20 cellular contexts compared by ENCODE assay signal in the genomic region with DNA sequence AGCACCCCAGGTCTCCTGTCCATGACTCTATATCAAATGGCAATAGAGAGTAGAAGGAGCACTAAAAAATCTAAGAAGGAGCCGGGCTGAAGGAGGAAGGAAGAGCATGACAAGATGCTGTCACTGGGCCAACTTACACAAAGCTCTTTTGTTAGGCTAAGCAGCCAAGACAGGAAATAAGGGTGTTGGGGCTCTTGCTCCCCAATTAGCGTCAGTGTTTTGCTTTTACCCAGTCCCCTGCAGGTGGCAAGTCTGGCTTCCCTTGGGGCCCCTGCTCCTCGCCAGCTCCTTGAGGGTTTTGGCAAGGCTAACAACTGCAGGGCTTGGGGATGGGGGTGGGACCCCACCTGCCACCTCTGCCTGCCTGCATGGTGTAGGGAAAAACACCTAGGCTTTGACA.
DNase-seq lines count a peak whose midpoint lies in the region; ATAC-seq and TF ChIP-seq lines count a peak whose summit lies in the region.
"Had no signal": no experiment of that assay in that cellular context is flagged by ENCODE, and none has a peak within 500 bp of the region (broad histone marks: within the 10 kb centered on the region; RNA-seq: fewer than 3 reads in every experiment).

No MANE protein-coding gene starts in this region.

- no peak for TF ChIP-seq CTCF in suprapubic skin (IDR thresholded peaks at IDR 0.05)

- H3K36me3 Mint-ChIP-seq in activated T-cell treated with anti-CD3 and anti-CD28 coated beads, Interleukin-2, amount 50 U/mL, for 24 hours (ENCODE audit: low read depth): no peaks in the 10 kb centered on the region
- H3K36me3 Mint-ChIP-seq: neural progenitor cell had no signal

- no peak overlapping the region for H2BK15ac ChIP-seq in mesendoderm (replicated peaks; ENCODE audit: low read depth)

- TF ChIP-seq EP300 in suprapubic skin (IDR thresholded peaks at IDR 0.05): no peak

- H3K27me3 ChIP-seq in mesendoderm (ENCODE audit: insufficient read depth, low read length, poor library complexity) (no peaks in the 10 kb centered on the region), suprapubic skin (peaks cover 4% of the 10 kb centered on the region)
- H3K27me3 ChIP-seq: gastrocnemius medialis, neural progenitor cell, tibial nerve had no signal

- peak overlapping the region; percentile 30 for H4K8ac ChIP-seq in mesendoderm (ENCODE audit: low read depth, low read length)

- H3K56ac ChIP-seq in mesendoderm (ENCODE audit: low read length): no peak overlapping the region

- H3K79me1 ChIP-seq in mesendoderm (ENCODE audit: low read length): no peaks in the 10 kb centered on the region

- no peak overlapping the region for H3K4ac ChIP-seq in mesendoderm (ENCODE audit: low read depth, low read length)

- no peak for TF ChIP-seq POLR2A in suprapubic skin (IDR thresholded peaks at IDR 0.05)

- no peaks in the 10 kb centered on the region for H3K79me2 ChIP-seq in mesendoderm (ENCODE audit: control insufficient read depth, insufficient read depth, low read length)

- ATAC-seq in HG02759 (IDR thresholded peaks at IDR 0.05; ENCODE audit: unreplicated experiment): no peak
- ATAC-seq: gastrocnemius medialis, left cardiac atrium had no signal

- no peak overlapping the region for H2AK5ac ChIP-seq in mesendoderm (ENCODE audit: low read length)

- H4K5ac ChIP-seq in mesendoderm (ENCODE audit: low read length): no peak overlapping the region

- H3K9ac ChIP-seq in mesendoderm (ENCODE audit: low read length): no peak overlapping the region
- H3K9ac ChIP-seq: neural progenitor cell had no signal

- H3K4me1 Mint-ChIP-seq in activated T-cell treated with anti-CD3 and anti-CD28 coated beads, Interleukin-2, amount 50 U/mL, for 24 hours (ENCODE audit: low read depth): peaks cover 14% of the 10 kb centered on the region

- H3K27ac ChIP-seq in mesendoderm (ENCODE audit: low read depth, low read length) (no peak overlapping the region), suprapubic skin (no peak overlapping the region)
- H3K27ac ChIP-seq: gastrocnemius medialis, neural progenitor cell, SJSA1, tibial nerve had no signal

- H2BK120ac ChIP-seq in mesendoderm (ENCODE audit: low read depth, low read length): no peak overlapping the region

- H3K18ac ChIP-seq in mesendoderm (ENCODE audit: low read length): no peak overlapping the region

- no peak overlapping the region for H3K4me3 ChIP-seq in mesendoderm (ENCODE audit: low read length)
- H3K4me3 ChIP-seq in suprapubic skin: no peak overlapping the region
- H3K4me3 ChIP-seq: gastrocnemius medialis, neural progenitor cell, SJSA1, tibial nerve had no signal

- no peaks in the 10 kb centered on the region for H3K4me1 ChIP-seq in mesendoderm (ENCODE audit: control insufficient read depth, low read depth, low read length)
- H3K4me1 ChIP-seq in suprapubic skin: no peaks in the 10 kb centered on the region
- H3K4me1 ChIP-seq: gastrocnemius medialis, SJSA1, tibial nerve had no signal

- no peak overlapping the region for H2BK5ac ChIP-seq in mesendoderm (ENCODE audit: low read length)

- H3K4me3 Mint-ChIP-seq in activated T-cell treated with anti-CD3 and anti-CD28 coated beads, Interleukin-2, amount 50 U/mL, for 24 hours: no peak overlapping the region
- H3K4me3 Mint-ChIP-seq: neural progenitor cell had no signal

- peak overlapping the region; percentile 48 for H3K27ac Mint-ChIP-seq in activated T-cell treated with anti-CD3 and anti-CD28 coated beads, Interleukin-2, amount 50 U/mL, for 24 hours
- H3K27ac Mint-ChIP-seq: neural progenitor cell had no signal

- H3K9me3 ChIP-seq in suprapubic skin: peaks cover 4% of the 10 kb centered on the region
- H3K9me3 ChIP-seq: gastrocnemius medialis, SJSA1 had no signal

- H3K9me3 Mint-ChIP-seq in activated T-cell treated with anti-CD3 and anti-CD28 coated beads, Interleukin-2, amount 50 U/mL, for 24 hours: no peaks in the 10 kb centered on the region
- H3K9me3 Mint-ChIP-seq: neural progenitor cell had no signal

- no peak for DNase-seq in activated T-cell treated with anti-CD3 and anti-CD28 coated beads, Interleukin-2, amount 50 U/mL, for 24 hours
- no peak for DNase-seq in activated T-cell treated with anti-CD3 and anti-CD28 coated beads, Interleukin-2, amount 50 U/mL, for 48 hours
- DNase-seq in DMS79 (lab: John Stamatoyannopoulos, UW) (peak; percentile 8), NCI-H69 (lab: John Stamatoyannopoulos, UW) (peak; percentile 51), mesendoderm (no peak), cortex of kidney (lab: John Stamatoyannopoulos, UW) (no peak), suprapubic skin (ENCODE audit: low spot score in 2 of 2) (no peak)
- DNase-seq: ACHN; activated CD4-positive, alpha-beta T cell treated with anti-CD3 and anti-CD28 coated beads for 4 hours; activated T-cell treated with anti-CD3 and anti-CD28 coated beads for 4 hours; erythroblast; gastrocnemius medialis; left cardiac atrium; NCI-H1417 treated with DMSO at 0.1 percent for 48 hours; NCI-H748 treated with DMSO at 0.1 percent for 48 hours; T1000 had no signal

- WGBS in mesendoderm (ENCODE audit: extremely low coverage, insufficient coverage, low lambda C conversion rate): no CpG with 5 or more reads among the region's 3 CpGs
- WGBS in suprapubic skin: 19% methylated on average over 3 of the region's 3 CpGs

- H3K23ac ChIP-seq in mesendoderm (ENCODE audit: low read length): no peak overlapping the region

- H3K27me3 Mint-ChIP-seq in activated T-cell treated with anti-CD3 and anti-CD28 coated beads, Interleukin-2, amount 50 U/mL, for 24 hours: no peaks in the 10 kb centered on the region

- H3K36me3 ChIP-seq in mesendoderm (ENCODE audit: control insufficient read depth, insufficient read depth, low read length) (no peaks in the 10 kb centered on the region), suprapubic skin (no peaks in the 10 kb centered on the region)
- H3K36me3 ChIP-seq: gastrocnemius medialis, neural progenitor cell, SJSA1, tibial nerve had no signal

- H3K4me2 ChIP-seq in mesendoderm (ENCODE audit: low read length): no peak overlapping the region
- H3K4me2 ChIP-seq: neural progenitor cell had no signal

Comparison
In these comparisons a context has a peak if more than half of its experiments do, and no peak if none do; other contexts are left out.
1. DNase-seq: peak in DMS79 (single experiment) and NCI-H69 (single experiment); none in activated T-cell treated with anti-CD3 and anti-CD28 coated beads, Interleukin-2, amount 50 U/mL, for 24 hours (single experiment), activated T-cell treated with anti-CD3 and anti-CD28 coated beads, Interleukin-2, amount 50 U/mL, for 48 hours (0 of 2), mesendoderm (single experiment), cortex of kidney (single experiment) and suprapubic skin (0 of 2).